ENCODE assay signal across 13 cellular contexts in genomic region chr4:142396279-142396678, GRCh38.
A peak's percentile ranks its signal among the peaks of the same experiment; 100 is the strongest.
DNase-seq lines count a peak whose midpoint lies in the region; ATAC-seq and TF ChIP-seq lines count a peak whose summit lies in the region.
"Had no signal": no experiment of that assay in that cellular context is flagged by ENCODE, and none has a peak within 500 bp of the region (broad histone marks: within the 10 kb centered on the region; RNA-seq: fewer than 3 reads in every experiment).

No MANE protein-coding gene starts in this region.

- H3K36me3 Mint-ChIP-seq in activated naive CD8-positive, alpha-beta T cell treated with anti-CD3 and anti-CD28 coated beads, Interleukin-2, amount 10 ng/mL, durations not matched to agents 7 days and 5 days: peaks cover 60% of the 10 kb centered on the region

- DNase-seq in NOMO-1 treated with DMSO at 0.1 percent for 48 hours (lab: John Stamatoyannopoulos, UW; ENCODE audit: unreplicated experiment): peak; percentile 32
- no peak for DNase-seq in NOMO-1 treated with dmso at 0.1 percent for 144 hours (lab: John Stamatoyannopoulos, UW; ENCODE audit: unreplicated experiment)
- DNase-seq in HT1080 (ENCODE audit: low read depth): peak; percentile 81
- DNase-seq in activated naive CD8-positive, alpha-beta T cell treated with anti-CD3 and anti-CD28 coated beads, Interleukin-2, amount 10 ng/mL, durations not matched to agents 7 days and 5 days: no peak
- DNase-seq in myocyte (ENCODE audit: low read depth): peak; percentile 66
- no peak for DNase-seq in NCI-H510A (lab: John Stamatoyannopoulos, UW)
- DNase-seq: DMS79 treated with DMSO at 0.1 percent for 48 hours, NCI-H2107, upper lobe of left lung had no signal

- POLR2A ChIA-PET in activated naive CD8-positive, alpha-beta T cell treated with anti-CD3 and anti-CD28 coated beads, Interleukin-2, amount 10 ng/mL, durations not matched to agents 7 days and 5 days (lab: Charles Lee): no interaction called here

- H3K27me3 Mint-ChIP-seq in activated naive CD8-positive, alpha-beta T cell treated with anti-CD3 and anti-CD28 coated beads, Interleukin-2, amount 10 ng/mL, durations not matched to agents 7 days and 5 days: no peaks in the 10 kb centered on the region

- H3K4me3 Mint-ChIP-seq in activated naive CD8-positive, alpha-beta T cell treated with anti-CD3 and anti-CD28 coated beads, Interleukin-2, amount 10 ng/mL, durations not matched to agents 7 days and 5 days: peak overlapping the region; percentile 2
- H3K4me3 Mint-ChIP-seq: neural crest cell had no signal

- H3K9me3 Mint-ChIP-seq in activated naive CD8-positive, alpha-beta T cell treated with anti-CD3 and anti-CD28 coated beads, Interleukin-2, amount 10 ng/mL, durations not matched to agents 7 days and 5 days: peaks cover 11% of the 10 kb centered on the region

- ATAC-seq in activated naive CD8-positive, alpha-beta T cell treated with anti-CD3 and anti-CD28 coated beads, Interleukin-2, amount 10 ng/mL, durations not matched to agents 7 days and 5 days (ENCODE audit: low read depth): no peak
- ATAC-seq in HG02588 (IDR thresholded peaks at IDR 0.05; ENCODE audit: unreplicated experiment) (no peak), SK-N-SH treated with all-trans-retinoic acid at 6 μM for 48 hours (no peak)
- ATAC-seq: A549 had no signal

- peak overlapping the region; percentile 24 for H3K27ac Mint-ChIP-seq in activated naive CD8-positive, alpha-beta T cell treated with anti-CD3 and anti-CD28 coated beads, Interleukin-2, amount 10 ng/mL, durations not matched to agents 7 days and 5 days

- H3K4me1 Mint-ChIP-seq in activated naive CD8-positive, alpha-beta T cell treated with anti-CD3 and anti-CD28 coated beads, Interleukin-2, amount 10 ng/mL, durations not matched to agents 7 days and 5 days: peaks cover 47% of the 10 kb centered on the region

TF ChIP-seq in SK-N-SH treated with all-trans-retinoic acid at 6 μM for 48 hours, 23 proteins besides CTCF, POLR2A, EP300 and RAD21:
- no peak for TF ChIP-seq TOX (CRISPR knock-in tag; IDR thresholded peaks at IDR 0.05; ENCODE audit: borderline replicate concordance)
- TF ChIP-seq CSRNP3 (CRISPR knock-in tag; IDR thresholded peaks at IDR 0.05): no peak
- TF ChIP-seq PPARA (CRISPR knock-in tag; IDR thresholded peaks at IDR 0.05; ENCODE audit: borderline replicate concordance): no peak
- no peak for TF ChIP-seq ZC3H10 (CRISPR knock-in tag; IDR thresholded peaks at IDR 0.05)
- TF ChIP-seq ZNF70 (CRISPR knock-in tag; IDR thresholded peaks at IDR 0.05): no peak
- TF ChIP-seq TCF4 (CRISPR knock-in tag; IDR thresholded peaks at IDR 0.05; ENCODE audit: borderline replicate concordance): no peak

Comparison
In these comparisons a context has a peak if more than half of its experiments do, and no peak if none do; other contexts are left out.
1. DNase-seq: peak in NOMO-1 treated with DMSO at 0.1 percent for 48 hours (single experiment), HT1080 (single experiment) and myocyte (single experiment); none in NOMO-1 treated with dmso at 0.1 percent for 144 hours (single experiment), activated naive CD8-positive, alpha-beta T cell treated with anti-CD3 and anti-CD28 coated beads, Interleukin-2, amount 10 ng/mL, durations not matched to agents 7 days and 5 days (single experiment) and NCI-H510A (single experiment).